9 cellular contexts compared by ENCODE assay signal in genomic region chr16:51151951-51152663, GRCh38. TPM values are rescaled to one million over a fixed set of nuclear protein-coding genes. Genes with fewer than 3 reads are reported as not detected.
DNase-seq lines count a peak whose midpoint lies in the region; ATAC-seq, FAIRE-seq and TF ChIP-seq lines count a peak whose summit lies in the region.
"Had no signal": no experiment of that assay in that cellular context is flagged by ENCODE, and none has a peak within 500 bp of the region (broad histone marks: within the 10 kb centered on the region; RNA-seq: fewer than 3 reads in every experiment).

No MANE protein-coding gene starts in this region.

- H3K36me3 ChIP-seq in duodenal mucosa (ENCODE audit: control insufficient read depth in 1 of 2, insufficient read depth in 2 of 2, low read length in 2 of 2) (no peaks in the 10 kb centered on the region), right lobe of liver (no peaks in the 10 kb centered on the region)

- peak; percentile 57 to 84 (median 72) for ATAC-seq in right lobe of liver
- no peak for ATAC-seq in HG03460 (IDR thresholded peaks at IDR 0.05; ENCODE audit: unreplicated experiment)
- ATAC-seq in HG03378 (IDR thresholded peaks at IDR 0.05; ENCODE audit: unreplicated experiment): no peak
- ATAC-seq in HG02981 (IDR thresholded peaks at IDR 0.05; ENCODE audit: unreplicated experiment): no peak
- ATAC-seq: activated naive CD4-positive, alpha-beta T cell treated with anti-CD3 and anti-CD28 coated beads, Interleukin-2, amount 50 U/mL, for 72 hours had no signal

- peaks cover 57 to 80% of the 10 kb centered on the region in 2 donors for H3K27me3 ChIP-seq in duodenal mucosa (ENCODE audit: control insufficient read depth in 1 of 2, insufficient read depth in 2 of 2, low read length in 2 of 2)
- H3K27me3 ChIP-seq in right lobe of liver: no peaks in the 10 kb centered on the region

- no peak overlapping the region for H3K9ac ChIP-seq in duodenal mucosa (ENCODE audit: low read depth in 1 of 2, low read length in 2 of 2)

- H3K4me1 ChIP-seq in duodenal mucosa (ENCODE audit: control insufficient read depth in 1 of 2, insufficient read depth in 2 of 2, low read length in 2 of 2) (no peaks in the 10 kb centered on the region), right lobe of liver (peaks cover 0 to 19% (median 4%) of the 10 kb centered on the region in 4 donors)

- peak; percentile 42 for FAIRE-seq in urothelium cell line (lab: Jason Lieb, UNC)

- no peak for TF ChIP-seq CTCF in right lobe of liver (IDR thresholded peaks at IDR 0.05)

- peak overlapping the region; percentile 70 for H3K27ac ChIP-seq in duodenal mucosa (ENCODE audit: low read depth, low read length)
- H3K27ac ChIP-seq in right lobe of liver: peak overlapping the region; percentile 90 to 99 (median 98)

- 3% methylated on average over 5 of the region's 57 CpGs for WGBS in right lobe of liver (ENCODE audit: insufficient coverage, low coverage, low lambda C conversion rate, missing lambda C conversion rate)

- TF ChIP-seq POLR2A in right lobe of liver (IDR thresholded peaks at IDR 0.05): peak; percentile 90

- H3K9me3 ChIP-seq in duodenal mucosa (ENCODE audit: control insufficient read depth in 1 of 2, low read length in 2 of 2) (no peaks in the 10 kb centered on the region), right lobe of liver (no peaks in the 10 kb centered on the region)

- DNase-seq in Ammon's horn (ENCODE audit: low spot score) (peak; percentile 93), NCI-H146 treated with DMSO at 0.1 percent for 48 hours (lab: John Stamatoyannopoulos, UW; ENCODE audit: unreplicated experiment) (peak; percentile 35), right lobe of liver (peak; percentile 92 to 96 (median 94)), urothelium cell line (ENCODE audit: low spot score) (peak; percentile 95)

- peak overlapping the region in 1 of 2 donors; percentile 15 for H3K4me3 ChIP-seq in duodenal mucosa (ENCODE audit: low read depth in 1 of 2, low read length in 2 of 2)
- H3K4me3 ChIP-seq in right lobe of liver: peak overlapping the region; percentile 48 to 88 (median 80)

- intact Hi-C loops in right lobe of liver (cut with DNase I): no loop called here

RNA-seq across cellular contexts. Expression of gene SALL1, which starts 1.0 kb away (rescaled TPM):
- 10 to 100 TPM; 22.9 to 30.1 (median 26.4) TPM for total RNA-seq in right lobe of liver
- total RNA-seq: activated naive CD4-positive, alpha-beta T cell treated with anti-CD3 and anti-CD28 coated beads, Interleukin-2, amount 50 U/mL, for 72 hours had no signal

Comparison
In these comparisons a context has a peak if more than half of its experiments do, and no peak if none do; other contexts are left out.
1. DNase-seq: peak in every context shown above with its lines; median percentile 95 in urothelium cell line; 94 in right lobe of liver; 93 in Ammon's horn; 35 in NCI-H146 treated with DMSO at 0.1 percent for 48 hours.
2. ATAC-seq: peak in right lobe of liver (4 of 4); none in HG03460 (single experiment), HG03378 (single experiment) and HG02981 (single experiment).